In genomic region chr12:94140556-94140955, GRCh38 we compare ENCODE assay signal across 8 cellular contexts. TPM values are rescaled to one million over a fixed set of nuclear protein-coding genes. Genes with fewer than 3 reads are reported as not detected.
DNase-seq lines count a peak whose midpoint lies in the region; ATAC-seq and TF ChIP-seq lines count a peak whose summit lies in the region.

No MANE protein-coding gene starts in this region.

- H2BK120ac ChIP-seq in H9 (ENCODE audit: low read depth, low read length, poor library complexity, severe bottlenecking) = no peak overlapping the region

- H4K20me1 ChIP-seq in H9 (ENCODE audit: control insufficient read depth, insufficient read depth, insufficient read length) = no peaks in the 10 kb centered on the region

- H3K4me1 Mint-ChIP-seq in H9 (peaks cover 6 to 8% of the 10 kb centered on the region in 2 experiments), WTC11 (peaks cover 6% of the 10 kb centered on the region; the same call in 1 of the 2 replicates)

- TF ChIP-seq EP300 in suprapubic skin (IDR thresholded peaks at IDR 0.05) = no peak

- TF ChIP-seq CTCF in H9 (conservative IDR thresholded peaks at IDR 0.05) (peak; percentile 81), WTC11 (IDR thresholded peaks at IDR 0.05) (0 out of 2 replicates have a peak, but pooled peaks have one; percentile 34), suprapubic skin (IDR thresholded peaks at IDR 0.05) (no peak)

- H3K27ac Mint-ChIP-seq in H9 (peak overlapping the region in 1 of 3 experiments; percentile 29; a peak in 2 of 7 replicates), WTC11 (no peak overlapping the region)

- H3K79me1 ChIP-seq in H9 (ENCODE audit: insufficient read depth, low read depth, low read length, poor library complexity, severe bottlenecking) = no peaks in the 10 kb centered on the region

- no peak overlapping the region for H4K91ac ChIP-seq in H9 (ENCODE audit: insufficient read length, low read depth, low read length)

- no peaks in the 10 kb centered on the region for H3K23me2 ChIP-seq in H9 (ENCODE audit: insufficient read length, low read depth, low read length, poor library complexity, severe bottlenecking)

- H2BK5ac ChIP-seq in H9 (ENCODE audit: insufficient read length, low read length) = no peak overlapping the region

- H3K27me3 Mint-ChIP-seq in H9 (ENCODE audit: low read depth) (peaks cover 67% of the 10 kb centered on the region), WTC11 (ENCODE audit: low read depth) (peaks cover 23% of the 10 kb centered on the region)

- H3K9ac ChIP-seq in H9 (ENCODE audit: extremely low read depth, insufficient read length, low read length) = no peak overlapping the region

- no peaks in the 10 kb centered on the region for H3K79me2 ChIP-seq in H9 (ENCODE audit: insufficient read depth, low read length)

- no peak overlapping the region for H2AK5ac ChIP-seq in H9 (ENCODE audit: insufficient read length, low read length)

- H3K36me3 Mint-ChIP-seq in H9 (ENCODE audit: insufficient read depth in 1 of 3, low read depth in 3 of 3) (no peaks in the 10 kb centered on the region), WTC11 (no peaks in the 10 kb centered on the region)

- DNase-seq in AML-193 (lab: John Stamatoyannopoulos, UW) (peak; percentile 10 to 20), H9 (peak; percentile 85), WTC11 (ENCODE audit: low spot score) (peak; percentile 69), ecto neural progenitor cell (ENCODE audit: low spot score) (peak; percentile 73), suprapubic skin (ENCODE audit: low spot score in 2 of 2) (no peak), AG20443 (ENCODE audit: low spot score) (no peak), AG08395 (ENCODE audit: low spot score) (no peak)
- DNase-seq in stimulated activated CD4-positive, alpha-beta T cell treated with anti-CD3 and anti-CD28 coated beads, Interleukin-4, amount 100 ng/mL, for 1 hour = peak; percentile 63

- no peak overlapping the region for H2AFZ ChIP-seq in H9 (ENCODE audit: low read length)

- no peak overlapping the region for H4K8ac ChIP-seq in H9 (replicated peaks; ENCODE audit: insufficient read length, low read depth, low read length)

- H2BK20ac ChIP-seq in H9 (ENCODE audit: low read depth, low read length, poor library complexity, severe bottlenecking) = no peak overlapping the region

- no peak overlapping the region for H3K56ac ChIP-seq in H9 (ENCODE audit: insufficient read length, low read depth, low read length)

- no peak overlapping the region for H3K18ac ChIP-seq in H9 (ENCODE audit: insufficient read length, low read depth, low read length)

- CTCF ChIA-PET in WTC11 (lab: Charles Lee) = interaction anchor here (0.6 to 1.3 kb wide), 7 partner anchors 18 to 394 kb away, joined by 3 to 5 read pairs (median 4); no protein-coding TSS in a partner anchor

- H2BK12ac ChIP-seq in H9 (ENCODE audit: insufficient read length, low read depth, low read length) = no peak overlapping the region

- H3K14ac ChIP-seq in H9 (ENCODE audit: insufficient read depth, low read length) = no peak overlapping the region

- no peak overlapping the region for H3K4me3 ChIP-seq in suprapubic skin

- no peak overlapping the region for H3K4ac ChIP-seq in H9 (ENCODE audit: low read depth, low read length)

- H2BK15ac ChIP-seq in H9 (ENCODE audit: low read depth, low read length) = no peak overlapping the region

- no peak for TF ChIP-seq POLR2A in suprapubic skin (IDR thresholded peaks at IDR 0.05)

- H3K36me3 ChIP-seq in suprapubic skin = no peaks in the 10 kb centered on the region

- H4K5ac ChIP-seq in H9 (ENCODE audit: insufficient read length, low read depth, low read length) = no peak overlapping the region

- H3K4me3 Mint-ChIP-seq in H9 = no peak overlapping the region
- H3K4me3 Mint-ChIP-seq in WTC11 = no peak overlapping the region

- peak; percentile 94 for ATAC-seq in WTC11

- H3K4me1 ChIP-seq in H9 (ENCODE audit: insufficient read depth, low read length) (no peaks in the 10 kb centered on the region), suprapubic skin (no peaks in the 10 kb centered on the region)

- POLR2A ChIA-PET in WTC11 (lab: Charles Lee) = no interaction called here

- no peak overlapping the region for H3T11ph ChIP-seq in H9 (ENCODE audit: low read length)

- H3K23ac ChIP-seq in H9 (ENCODE audit: insufficient read length, low read depth, low read length) = no peak overlapping the region

- H3K4me2 ChIP-seq in H9 (ENCODE audit: insufficient read depth, insufficient read length, low read length) = no peak overlapping the region

- no peak overlapping the region for H3K27ac ChIP-seq in H9 (ENCODE audit: insufficient read length, low read depth, low read length)
- no peak overlapping the region for H3K27ac ChIP-seq in suprapubic skin

- H3K9me3 ChIP-seq in H9 (ENCODE audit: control insufficient read depth, low read depth, low read length) = no peaks in the 10 kb centered on the region
- H3K9me3 ChIP-seq in suprapubic skin = no peaks in the 10 kb centered on the region

- WGBS in H9 (ENCODE audit: extremely low coverage, insufficient read length, low lambda C conversion rate) = no CpG with 5 or more reads among the region's 13 CpGs
- WGBS in suprapubic skin = 92% methylated on average over 13 of the region's 13 CpGs

- H3K27me3 ChIP-seq in H9 (ENCODE audit: insufficient read depth, low read length) (no peaks in the 10 kb centered on the region), suprapubic skin (no peaks in the 10 kb centered on the region)

- H3K9me3 Mint-ChIP-seq in H9 = no peaks in the 10 kb centered on the region; a peak in 1 of 5 replicates
- H3K9me3 Mint-ChIP-seq in WTC11 = no peaks in the 10 kb centered on the region

TF ChIP-seq in WTC11, 78 proteins besides CTCF, POLR2A, EP300 and RAD21:
- no peak for TF ChIP-seq TEAD4 (CRISPR knock-in tag; IDR thresholded peaks at IDR 0.05)

RNA-seq across cellular contexts. Expression of gene PLXNC1, which starts 7.8 kb away (rescaled TPM):
- total RNA-seq in H9 (2021) (0.53 and 1.2 TPM in 2 replicates), WTC11 (2021) (1.4 to 3.1 TPM (median 2.0 TPM) in 3 replicates), suprapubic skin (10 to 100 TPM in 3 of 4 donors, 1 to 10 TPM in 1; 8.1 to 30.9 (median 15.3) TPM)

Comparison
In these comparisons a context has a peak if more than half of its experiments do, and no peak if none do; other contexts are left out.
1. DNase-seq: peak in AML-193 (2 of 2), H9 (single experiment), WTC11 (single experiment), ecto neural progenitor cell (single experiment) and stimulated activated CD4-positive, alpha-beta T cell treated with anti-CD3 and anti-CD28 coated beads, Interleukin-4, amount 100 ng/mL, for 1 hour (single experiment); none in suprapubic skin (0 of 2), AG20443 (single experiment) and AG08395 (single experiment).
2. CTCF ChIP-seq: peak in H9 (single experiment) and WTC11 (single experiment); none in suprapubic skin (0 of 2).